15 cellular contexts compared by ENCODE assay signal in the genomic region with DNA sequence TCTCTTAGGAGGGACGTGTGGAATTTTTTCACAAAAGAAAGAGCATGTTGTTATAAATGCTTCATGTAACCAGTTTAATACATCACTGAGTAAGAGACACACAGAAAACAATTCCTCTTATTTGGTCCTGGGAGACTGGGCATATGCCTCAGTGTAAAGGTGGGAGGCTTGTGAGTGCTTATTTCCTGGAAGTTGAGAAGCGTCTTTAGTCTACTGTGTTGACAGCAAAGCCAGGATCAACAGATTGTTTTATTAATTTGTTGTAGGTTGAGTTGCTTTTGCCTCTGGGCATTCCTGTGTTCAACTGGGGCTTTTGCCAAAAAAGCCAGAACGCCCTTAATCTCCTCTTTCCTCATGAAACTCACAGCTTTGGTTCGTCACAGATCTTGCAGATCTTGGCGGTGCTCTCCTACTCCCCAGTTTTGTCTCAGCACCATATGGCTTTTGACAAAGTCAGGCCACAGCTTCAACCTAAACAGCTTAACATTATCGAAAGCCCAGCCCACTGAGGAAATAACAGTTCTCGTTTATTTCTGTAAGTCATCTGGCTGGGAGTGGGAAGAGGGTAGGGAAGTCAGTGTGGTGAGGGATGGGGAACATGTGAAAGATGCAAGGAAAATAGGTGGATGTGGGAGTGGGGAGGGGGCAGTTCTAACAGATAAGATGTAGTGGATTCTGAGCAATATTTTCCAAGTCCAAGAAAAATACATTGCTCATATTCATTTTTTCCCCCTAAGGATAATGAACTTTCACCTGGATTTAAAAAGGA.
A peak's percentile ranks its signal among the peaks of the same experiment; 100 is the strongest.
DNase-seq lines count a peak whose midpoint lies in the region; ATAC-seq, FAIRE-seq and TF ChIP-seq lines count a peak whose summit lies in the region.
"Had no signal": no experiment of that assay in that cellular context is flagged by ENCODE, and none has a peak within 500 bp of the region (broad histone marks: within the 10 kb centered on the region; RNA-seq: fewer than 3 reads in every experiment).

No MANE protein-coding gene starts in this region.

- peak; percentile 43 for FAIRE-seq in endometrium (lab: Jason Lieb, UNC)

- H2BK5ac ChIP-seq in mesenchymal stem cell (ENCODE audit: low read depth, low read length, poor library complexity, severe bottlenecking): peak overlapping the region; percentile 21

- no peaks in the 10 kb centered on the region for H3K9me3 ChIP-seq in mesenchymal stem cell (ENCODE audit: control insufficient read depth, low read length)
- H3K9me3 ChIP-seq: neutrophil, suprapubic skin had no signal

- no peaks in the 10 kb centered on the region for H3K36me3 ChIP-seq in mesenchymal stem cell (ENCODE audit: control insufficient read depth in 1 of 2, insufficient read depth in 2 of 2, low read depth in 1 of 2, low read length in 2 of 2)
- H3K36me3 ChIP-seq: neutrophil, suprapubic skin had no signal

- no peak overlapping the region for H4K91ac ChIP-seq in mesenchymal stem cell (ENCODE audit: low read length)

- H3K4me3 ChIP-seq in AG09309 (ENCODE audit: control insufficient read depth, low read depth, low read length): peak overlapping the region; percentile 13
- no peak overlapping the region for H3K4me3 ChIP-seq in mesenchymal stem cell (ENCODE audit: insufficient read depth in 1 of 2, low read depth in 1 of 2, low read length in 2 of 2)
- H3K4me3 ChIP-seq: suprapubic skin had no signal

- H2BK15ac ChIP-seq in mesenchymal stem cell (ENCODE audit: low read depth, poor library complexity, severe bottlenecking): no peak overlapping the region

- peaks cover 0 to 16% of the 10 kb centered on the region in 2 experiments for H3K27me3 ChIP-seq in mesenchymal stem cell (ENCODE audit: control insufficient read depth in 1 of 2, insufficient read depth in 1 of 2, low read length in 2 of 2)
- H3K27me3 ChIP-seq: neutrophil, suprapubic skin had no signal

- H3K18ac ChIP-seq in mesenchymal stem cell (ENCODE audit: low read depth in 1 of 2, low read length in 2 of 2): no peak overlapping the region

- H4K8ac ChIP-seq in mesenchymal stem cell (ENCODE audit: low read length): no peak overlapping the region

- peak overlapping the region; percentile 75 for H3K27ac ChIP-seq in mesenchymal stem cell (ENCODE audit: low read length, poor library complexity, severe bottlenecking)
- H3K27ac ChIP-seq: neutrophil, suprapubic skin had no signal

- H3K9ac ChIP-seq in mesenchymal stem cell (ENCODE audit: low read length): no peak overlapping the region

- H2BK120ac ChIP-seq in mesenchymal stem cell (ENCODE audit: low read depth, low read length): no peak overlapping the region

- WGBS in mesenchymal stem cell: 67% methylated on average over 6 of the region's 7 CpGs

- H3K4me2 ChIP-seq in mesenchymal stem cell (ENCODE audit: low read length, poor library complexity, severe bottlenecking): no peak overlapping the region

- no peak for TF ChIP-seq CTCF in AG09309 (IDR thresholded peaks at IDR 0.05; ENCODE audit: control insufficient read depth, insufficient read depth, low read depth, low read length, missing control alignments)

- H2AFZ ChIP-seq in mesenchymal stem cell (ENCODE audit: low read depth, low read length): no peak overlapping the region

- H3K4ac ChIP-seq in mesenchymal stem cell (ENCODE audit: low read depth in 1 of 2, low read length in 2 of 2): no peak overlapping the region

- ATAC-seq in stimulated activated naive CD8-positive, alpha-beta T cell treated with anti-CD3 and anti-CD28 coated beads, Interleukin-15, Interleukin-2, amounts not matched to agents 100 U/mL and 50 U/mL, for 24 hours: no peak
- no peak for ATAC-seq in GM21367 (IDR thresholded peaks at IDR 0.05; ENCODE audit: unreplicated experiment)
- ATAC-seq: Panc1, WTC11 had no signal

- DNase-seq in AG09309 (ENCODE audit: low read depth) (peak; percentile 73), NCI-H2171 treated with DMSO at 0.1 percent for 48 hours (lab: John Stamatoyannopoulos, UW) (peak; percentile 83), mesenchymal stem cell (peak; percentile 70), UCSD-AML1 (lab: John Stamatoyannopoulos, UW; ENCODE audit: unreplicated experiment) (no peak)
- no peak for DNase-seq in stimulated activated naive CD4-positive, alpha-beta T cell treated with Interleukin-2 at 50 U/mL for 16 hours (lab: John Stamatoyannopoulos, UW)
- no peak for DNase-seq in stimulated activated naive CD8-positive, alpha-beta T cell treated with anti-CD3 and anti-CD28 coated beads, Interleukin-15, Interleukin-2, amounts not matched to agents 100 U/mL and 50 U/mL, for 24 hours
- DNase-seq: effector memory CD4-positive, alpha-beta T cell; NCI-H1105; stimulated activated CD4-positive, alpha-beta T cell treated with anti-CD3 and anti-CD28 coated beads, Interleukin-4, amount 100 ng/mL, for 4 hours had no signal

- peak overlapping the region; percentile 21 for H2AK5ac ChIP-seq in mesenchymal stem cell (ENCODE audit: low read length, severe bottlenecking)

- peaks cover 2% of the 10 kb centered on the region for H3K4me1 ChIP-seq in mesenchymal stem cell (ENCODE audit: control insufficient read depth, insufficient read depth, low read depth, low read length)
- H3K4me1 ChIP-seq: suprapubic skin had no signal

- no peak overlapping the region for H2BK12ac ChIP-seq in mesenchymal stem cell (ENCODE audit: low read length in 2 of 2)

- H3K79me1 ChIP-seq in mesenchymal stem cell (replicated peaks; ENCODE audit: low read length, poor library complexity, severe bottlenecking): no peaks in the 10 kb centered on the region

- no peak overlapping the region for H3K14ac ChIP-seq in mesenchymal stem cell (ENCODE audit: low read length in 2 of 2)

- no peak overlapping the region for H3K23ac ChIP-seq in mesenchymal stem cell (ENCODE audit: low read length in 2 of 2)

Comparison
In these comparisons a context has a peak if more than half of its experiments do, and no peak if none do; other contexts are left out.
1. DNase-seq: peak in AG09309 (single experiment), NCI-H2171 treated with DMSO at 0.1 percent for 48 hours (single experiment) and mesenchymal stem cell (single experiment); none in stimulated activated naive CD4-positive, alpha-beta T cell treated with Interleukin-2 at 50 U/mL for 16 hours (single experiment), stimulated activated naive CD8-positive, alpha-beta T cell treated with anti-CD3 and anti-CD28 coated beads, Interleukin-15, Interleukin-2, amounts not matched to agents 100 U/mL and 50 U/mL, for 24 hours (single experiment) and UCSD-AML1 (single experiment).